1 cellular context compared by ENCODE assay signal in genomic region chr11:629237-629583, GRCh38.
TF ChIP-seq lines count a peak whose summit lies in the region.

No MANE protein-coding gene starts in this region.

TF ChIP-seq in GM12878, 131 proteins besides CTCF, POLR2A, EP300 and RAD21:
- TF ChIP-seq ZBTB11 (CRISPR knock-in tag; IDR thresholded peaks at IDR 0.05) (no peak), ZSCAN29 (IDR thresholded peaks at IDR 0.05) (no peak), POU2F2 (IDR thresholded peaks at IDR 0.05; ENCODE audit: borderline replicate concordance, low read depth, low read length) (0 out of 3 replicates have a peak, but pooled peaks have one; percentile 6), ZNF622 (IDR thresholded peaks at IDR 0.05) (no peak), MEF2B (IDR thresholded peaks at IDR 0.05; ENCODE audit: partially characterized antibody, poor library complexity, severe bottlenecking) (peak; percentile 39), ZBED1 (IDR thresholded peaks at IDR 0.05; ENCODE audit: borderline replicate concordance) (no peak), SPI1 (IDR thresholded peaks at IDR 0.05; ENCODE audit: borderline replicate concordance, insufficient read depth, low read depth, low read length) (peak; percentile 31; the same call in 1 of the 2 replicates), HCFC1 (IDR thresholded peaks at IDR 0.05; ENCODE audit: low read length) (no peak), RUNX3 (IDR thresholded peaks at IDR 0.05; ENCODE audit: low read length) (peak; percentile 84), SMAD5 (IDR thresholded peaks at IDR 0.05; ENCODE audit: low read depth) (no peak), YY1 (IDR thresholded peaks at IDR 0.05; ENCODE audit: low read depth, low read length) (peak; percentile 74), CBX5 (IDR thresholded peaks at IDR 0.05; ENCODE audit: low read depth) (no peak), ATF2 (IDR thresholded peaks at IDR 0.05; ENCODE audit: low read length) (peak; percentile 20; the same call in 1 of the 2 replicates), SKIL (IDR thresholded peaks at IDR 0.05; ENCODE audit: low read depth, poor library complexity, severe bottlenecking) (no peak), DPF2 (IDR thresholded peaks at IDR 0.05) (no peak), IKZF2 (IDR thresholded peaks at IDR 0.05) (peak; percentile 50 to 54; a peak in 3 of 4 replicates), CBX3 (IDR thresholded peaks at IDR 0.05; ENCODE audit: borderline replicate concordance, low read depth) (no peak), HDGF (IDR thresholded peaks at IDR 0.05) (no peak), MEF2A (IDR thresholded peaks at IDR 0.05; ENCODE audit: insufficient read depth, low read depth, low read length) (peak; percentile 82; the same call in 1 of the 2 replicates), TBL1XR1 (IDR thresholded peaks at IDR 0.05; ENCODE audit: low read depth, low read length) (no peak), RAD51 (IDR thresholded peaks at IDR 0.05) (no peak), ZBTB33 (IDR thresholded peaks at IDR 0.05) (no peak), CREB1 (IDR thresholded peaks at IDR 0.05; ENCODE audit: low read depth) (no peak), MYB (IDR thresholded peaks at IDR 0.05; ENCODE audit: borderline replicate concordance, low read depth, low read length) (no peak), SP1 (IDR thresholded peaks at IDR 0.05; ENCODE audit: low read depth, low read length) (peak; percentile 23), PAX5 (IDR thresholded peaks at IDR 0.05; ENCODE audit: borderline replicate concordance, low read depth, low read length) (no peak), IRF5 (IDR thresholded peaks at IDR 0.05; ENCODE audit: borderline replicate concordance) (no peak), SMARCA5 (IDR thresholded peaks at IDR 0.05) (no peak), SUZ12 (IDR thresholded peaks at IDR 0.05; ENCODE audit: unreplicated experiment) (no peak), NBN (IDR thresholded peaks at IDR 0.05) (no peak), PRDM15 (CRISPR knock-in tag; IDR thresholded peaks at IDR 0.05) (no peak), EED (IDR thresholded peaks at IDR 0.05; ENCODE audit: low read depth) (peak; percentile 79), NFIC (IDR thresholded peaks at IDR 0.05; ENCODE audit: low read depth, low read length) (no peak), SMAD1 (IDR thresholded peaks at IDR 0.05; ENCODE audit: low read depth, partially characterized antibody) (no peak), TCF12 (IDR thresholded peaks at IDR 0.05; ENCODE audit: low read depth, low read length) (0 out of 2 replicates have a peak, but pooled peaks have one; percentile 53)
- TF ChIP-seq, protein P1, sequence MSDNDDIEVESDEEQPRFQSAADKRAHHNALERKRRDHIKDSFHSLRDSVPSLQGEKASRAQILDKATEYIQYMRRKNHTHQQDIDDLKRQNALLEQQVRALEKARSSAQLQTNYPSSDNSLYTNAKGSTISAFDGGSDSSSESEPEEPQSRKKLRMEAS (IDR thresholded peaks at IDR 0.05; ENCODE audit: low read depth, low read length): no peak
- TF ChIP-seq, protein P2, sequence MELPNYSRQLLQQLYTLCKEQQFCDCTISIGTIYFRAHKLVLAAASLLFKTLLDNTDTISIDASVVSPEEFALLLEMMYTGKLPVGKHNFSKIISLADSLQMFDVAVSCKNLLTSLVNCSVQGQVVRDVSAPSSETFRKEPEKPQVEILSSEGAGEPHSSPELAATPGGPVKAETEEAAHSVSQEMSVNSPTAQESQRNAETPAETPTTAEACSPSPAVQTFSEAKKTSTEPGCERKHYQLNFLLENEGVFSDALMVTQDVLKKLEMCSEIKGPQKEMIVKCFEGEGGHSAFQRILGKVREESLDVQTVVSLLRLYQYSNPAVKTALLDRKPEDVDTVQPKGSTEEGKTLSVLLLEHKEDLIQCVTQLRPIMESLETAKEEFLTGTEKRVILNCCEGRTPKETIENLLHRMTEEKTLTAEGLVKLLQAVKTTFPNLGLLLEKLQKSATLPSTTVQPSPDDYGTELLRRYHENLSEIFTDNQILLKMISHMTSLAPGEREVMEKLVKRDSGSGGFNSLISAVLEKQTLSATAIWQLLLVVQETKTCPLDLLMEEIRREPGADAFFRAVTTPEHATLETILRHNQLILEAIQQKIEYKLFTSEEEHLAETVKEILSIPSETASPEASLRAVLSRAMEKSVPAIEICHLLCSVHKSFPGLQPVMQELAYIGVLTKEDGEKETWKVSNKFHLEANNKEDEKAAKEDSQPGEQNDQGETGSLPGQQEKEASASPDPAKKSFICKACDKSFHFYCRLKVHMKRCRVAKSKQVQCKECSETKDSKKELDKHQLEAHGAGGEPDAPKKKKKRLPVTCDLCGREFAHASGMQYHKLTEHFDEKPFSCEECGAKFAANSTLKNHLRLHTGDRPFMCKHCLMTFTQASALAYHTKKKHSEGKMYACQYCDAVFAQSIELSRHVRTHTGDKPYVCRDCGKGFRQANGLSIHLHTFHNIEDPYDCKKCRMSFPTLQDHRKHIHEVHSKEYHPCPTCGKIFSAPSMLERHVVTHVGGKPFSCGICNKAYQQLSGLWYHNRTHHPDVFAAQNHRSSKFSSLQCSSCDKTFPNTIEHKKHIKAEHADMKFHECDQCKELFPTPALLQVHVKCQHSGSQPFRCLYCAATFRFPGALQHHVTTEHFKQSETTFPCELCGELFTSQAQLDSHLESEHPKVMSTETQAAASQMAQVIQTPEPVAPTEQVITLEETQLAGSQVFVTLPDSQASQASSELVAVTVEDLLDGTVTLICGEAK (IDR thresholded peaks at IDR 0.05; ENCODE audit: borderline replicate concordance): no peak
